Comparison of ENCODE assay signal across 15 cellular contexts in genomic region chr6:110398778-110399177, GRCh38. TPM values are rescaled to one million over a fixed set of nuclear protein-coding genes. Genes with fewer than 3 reads are reported as not detected.
DNase-seq lines count a peak whose midpoint lies in the region; ATAC-seq and TF ChIP-seq lines count a peak whose summit lies in the region.
"Had no signal": no experiment of that assay in that cellular context is flagged by ENCODE, and none has a peak within 500 bp of the region (broad histone marks: within the 10 kb centered on the region; RNA-seq: fewer than 3 reads in every experiment).

No MANE protein-coding gene starts in this region.

- H3K27me3 Mint-ChIP-seq in nephron progenitor cell (ENCODE audit: low read depth, poor library complexity) (peaks cover 12% of the 10 kb centered on the region), mesothelial cell of epicardium (ENCODE audit: low read depth) (no peaks in the 10 kb centered on the region)
- H3K27me3 Mint-ChIP-seq: stimulated activated naive CD8-positive, alpha-beta T cell treated with anti-CD3 and anti-CD28 coated beads, Interleukin-15, Interleukin-2, amounts not matched to agents 100 ng/mL and 50 ng/mL, for 24 hours had no signal

- peak overlapping the region; percentile 24 for H3K9ac ChIP-seq in Loucy (ENCODE audit: low read depth, low read length, poor library complexity, severe bottlenecking)

- peak; percentile 31 for DNase-seq in COLO829 (ENCODE audit: low spot score)
- peak; percentile 31 for DNase-seq in astrocyte of the spinal cord (ENCODE audit: low read depth, low spot score)
- DNase-seq in nephron progenitor cell, result no peak
- no peak for DNase-seq in COLO668 (lab: John Stamatoyannopoulos, UW; ENCODE audit: unreplicated experiment)
- no peak for DNase-seq in NCI-H1436 treated with DMSO at 0.1 percent for 48 hours (lab: John Stamatoyannopoulos, UW)
- no peak for DNase-seq in mesothelial cell of epicardium (ENCODE audit: low spot score in 2 of 2, unreplicated experiment in 2 of 2)
- DNase-seq: activated B cell treated with CpG ODN at 0.5 μM for 24 hours; activated T-cell treated with anti-CD3 and anti-CD28 coated beads, Interleukin-2, amount 50 U/mL, for 48 hours; midbrain; NCI-H524 treated with DMSO at 0.1 percent for 48 hours; SIG-M5; stimulated activated CD4-positive, alpha-beta T cell treated with anti-CD3 and anti-CD28 coated beads, Interleukin-4, amount 100 ng/mL, for 4 hours had no signal

- H3K27me3 ChIP-seq in Loucy (ENCODE audit: insufficient read depth, low read length, poor library complexity, severe bottlenecking), result no peaks in the 10 kb centered on the region

- peak overlapping the region; percentile 49 for H3K4me2 ChIP-seq in Loucy (ENCODE audit: low read depth, low read length, poor library complexity, severe bottlenecking)

- H3K36me3 Mint-ChIP-seq in nephron progenitor cell (ENCODE audit: low read depth) (no peaks in the 10 kb centered on the region), mesothelial cell of epicardium (no peaks in the 10 kb centered on the region)

- H3K4me3 Mint-ChIP-seq in nephron progenitor cell (no peak overlapping the region), mesothelial cell of epicardium (no peak overlapping the region)
- H3K4me3 Mint-ChIP-seq: activated B cell treated with CpG ODN at 0.5 μM for 24 hours; stimulated activated naive CD8-positive, alpha-beta T cell treated with anti-CD3 and anti-CD28 coated beads, Interleukin-15, Interleukin-2, amounts not matched to agents 100 ng/mL and 50 ng/mL, for 24 hours had no signal

- TF ChIP-seq CTCF in Loucy (conservative IDR thresholded peaks at IDR 0.05; ENCODE audit: low read length) (no peak), astrocyte of the spinal cord (IDR thresholded peaks at IDR 0.05; ENCODE audit: low read depth, low read length) (no peak), nephron progenitor cell (IDR thresholded peaks at IDR 0.05) (no peak), mesothelial cell of epicardium (IDR thresholded peaks at IDR 0.05; ENCODE audit: unreplicated experiment) (no peak)

- no peaks in the 10 kb centered on the region for H3K9me2 ChIP-seq in Loucy (replicated peaks; ENCODE audit: low read depth, low read length)

- H3K27ac Mint-ChIP-seq in nephron progenitor cell, result peak overlapping the region; percentile 6
- no peak overlapping the region for H3K27ac Mint-ChIP-seq in mesothelial cell of epicardium
- H3K27ac Mint-ChIP-seq: activated B cell treated with CpG ODN at 0.5 μM for 24 hours; stimulated activated naive CD8-positive, alpha-beta T cell treated with anti-CD3 and anti-CD28 coated beads, Interleukin-15, Interleukin-2, amounts not matched to agents 100 ng/mL and 50 ng/mL, for 24 hours had no signal

- in situ Hi-C loops in astrocyte of the spinal cord (cut with HindIII; ENCODE audit: low sequenced_read_pairs), result no loop called here

- H3K4me3 ChIP-seq in Loucy (ENCODE audit: low read length, poor library complexity, severe bottlenecking) (peak overlapping the region; percentile 21), astrocyte of the spinal cord (ENCODE audit: low read depth, low read length) (no peak overlapping the region)

- peaks cover 23% of the 10 kb centered on the region for H3K4me1 ChIP-seq in Loucy (ENCODE audit: insufficient read depth, low read length, poor library complexity, severe bottlenecking)

- no peaks in the 10 kb centered on the region for H3K9me3 ChIP-seq in Loucy (ENCODE audit: insufficient read depth, low read depth, low read length)

- no peak for ATAC-seq in GM19324 (IDR thresholded peaks at IDR 0.05; ENCODE audit: low FRiP score, unreplicated experiment)

- no peak overlapping the region for H2AFZ ChIP-seq in Loucy (ENCODE audit: low read length)

- no peaks in the 10 kb centered on the region for H4K20me1 ChIP-seq in Loucy (ENCODE audit: insufficient read depth, low read length, poor library complexity, severe bottlenecking)

- no peaks in the 10 kb centered on the region for H3K79me2 ChIP-seq in Loucy (ENCODE audit: insufficient read depth, low read length)

- H3F3A ChIP-seq in Loucy (ENCODE audit: low read depth), result no peaks in the 10 kb centered on the region

- no peaks in the 10 kb centered on the region for H3K9me3 Mint-ChIP-seq in nephron progenitor cell
- no peaks in the 10 kb centered on the region for H3K9me3 Mint-ChIP-seq in mesothelial cell of epicardium
- H3K9me3 Mint-ChIP-seq: activated B cell treated with CpG ODN at 0.5 μM for 24 hours; stimulated activated naive CD8-positive, alpha-beta T cell treated with anti-CD3 and anti-CD28 coated beads, Interleukin-15, Interleukin-2, amounts not matched to agents 100 ng/mL and 50 ng/mL, for 24 hours had no signal

- peaks cover 13% of the 10 kb centered on the region for H3K4me1 Mint-ChIP-seq in nephron progenitor cell
- peaks cover 2% of the 10 kb centered on the region for H3K4me1 Mint-ChIP-seq in mesothelial cell of epicardium
- H3K4me1 Mint-ChIP-seq: activated B cell treated with CpG ODN at 0.5 μM for 24 hours had no signal

- H3K36me3 ChIP-seq in Loucy (ENCODE audit: insufficient read depth, low read length), result no peaks in the 10 kb centered on the region

RNA-seq across cellular contexts. Expression of gene DDO, which starts 16.6 kb away (rescaled TPM):
- not detected in 3 replicates for total RNA-seq in mesothelial cell of epicardium
- total RNA-seq: activated B cell treated with CpG ODN at 0.5 μM for 24 hours had no signal

RNA-seq across cellular contexts. Expression of gene METTL24, which starts 40.6 kb away (rescaled TPM):
- 25.5 to 28.1 TPM (median 25.7 TPM) in 3 replicates for total RNA-seq in mesothelial cell of epicardium
- total RNA-seq: activated B cell treated with CpG ODN at 0.5 μM for 24 hours had no signal

Comparison
In these comparisons a context has a peak if more than half of its experiments do, and no peak if none do; other contexts are left out.
1. DNase-seq: peak in COLO829 (single experiment) and astrocyte of the spinal cord (single experiment); none in nephron progenitor cell (single experiment), COLO668 (single experiment), NCI-H1436 treated with DMSO at 0.1 percent for 48 hours (single experiment) and mesothelial cell of epicardium (0 of 2).